Comparison of ENCODE assay signal across 19 cellular contexts in the genomic region with DNA sequence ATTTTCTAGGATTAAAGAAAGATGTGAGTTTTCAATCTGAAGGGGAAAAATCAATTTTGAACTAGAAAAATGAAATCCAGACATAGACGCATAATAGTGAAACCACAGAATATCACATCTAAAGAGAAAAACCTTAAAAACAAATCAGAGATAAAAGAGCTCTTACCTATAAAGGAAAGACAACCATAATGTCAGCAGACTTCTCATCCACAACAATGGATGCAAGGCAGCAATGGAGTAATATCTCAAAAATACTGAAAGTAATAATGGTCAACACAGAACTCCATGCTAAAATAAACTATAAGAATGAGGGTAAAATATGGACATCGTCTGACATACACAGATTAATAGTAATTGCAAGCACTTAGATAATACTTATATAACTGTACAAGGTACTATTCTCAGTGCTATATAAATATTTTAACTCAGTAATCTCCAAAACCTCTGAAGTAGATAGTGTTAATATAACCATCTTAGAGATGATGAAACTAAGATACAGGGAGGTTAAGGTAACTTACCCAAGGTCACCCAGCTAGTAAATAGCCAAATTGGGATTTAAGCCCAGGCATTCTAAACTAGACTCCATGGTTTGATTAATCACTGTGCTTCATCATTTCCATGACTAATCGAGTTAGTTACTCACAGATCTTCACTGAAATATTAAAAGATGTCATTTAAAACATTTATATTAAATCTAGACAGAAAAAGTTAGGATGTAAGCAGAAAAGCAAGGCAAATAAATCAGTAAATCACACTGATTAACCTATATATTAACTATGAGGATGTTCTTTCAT.
"Had no signal": no experiment of that assay in that cellular context is flagged by ENCODE, and none has a peak within 500 bp of the region (broad histone marks: within the 10 kb centered on the region; RNA-seq: fewer than 3 reads in every experiment).

No MANE protein-coding gene starts in this region.

- H3K36me3 ChIP-seq: colonic mucosa, esophagus squamous epithelium, gastroesophageal sphincter, left lung, tibial nerve, vagina had no signal

- H3K79me2 ChIP-seq: parathyroid adenoma had no signal

- FAIRE-seq: kidney had no signal

- DNase-seq: activated CD4-positive, alpha-beta T cell treated with anti-CD3 and anti-CD28 coated beads for 1 hour; activated CD4-positive, alpha-beta T cell treated with anti-CD3 and anti-CD28 coated beads, Interleukin-2, amount 50 U/mL, for 4 hours; activated naive CD4-positive, alpha-beta T cell treated with anti-CD3 and anti-CD28 coated beads, Interleukin-2, amount 10 ng/mL, durations not matched to agents 7 days and 5 days; activated T-cell treated with anti-CD3 and anti-CD28 coated beads, Interleukin-2, amount 50 U/mL, for 1 hour; caudate nucleus; colonic mucosa; effector CD4-positive, alpha-beta T cell; esophagus squamous epithelium; kidney; left lung; naive thymus-derived CD8-positive, alpha-beta T cell; stimulated activated naive B cell treated with anti-CD40 and anti-IgM and Interleukin-4, amounts not matched to agents 10 μg/mL and 1 μg/mL and 100 μg/mL, for 72 hours; substantia nigra; T-cell; T-helper 9 cell had no signal

- H3K4me3 ChIP-seq: colonic mucosa, esophagus squamous epithelium, gastroesophageal sphincter, left lung, tibial nerve, vagina had no signal

- H3K27ac ChIP-seq: colonic mucosa, esophagus squamous epithelium, gastroesophageal sphincter, left lung, parathyroid adenoma, tibial nerve, vagina had no signal

- ATAC-seq: gastroesophageal sphincter; left lung; naive thymus-derived CD8-positive, alpha-beta T cell; stimulated activated naive B cell treated with anti-CD40 and anti-IgM and Interleukin-4, amounts not matched to agents 10 μg/mL and 1 μg/mL and 100 μg/mL, for 72 hours; T-cell had no signal

- H3K9ac ChIP-seq: parathyroid adenoma had no signal

- H3K4me1 ChIP-seq: colonic mucosa, parathyroid adenoma had no signal

- H3K9me3 ChIP-seq: colonic mucosa, vagina had no signal

- H3K27me3 ChIP-seq: colonic mucosa, esophagus squamous epithelium, gastroesophageal sphincter, left lung, tibial nerve, vagina had no signal

- H2AFZ ChIP-seq: parathyroid adenoma had no signal
